ENCODE assay signal across 1 cellular context in the genomic region with DNA sequence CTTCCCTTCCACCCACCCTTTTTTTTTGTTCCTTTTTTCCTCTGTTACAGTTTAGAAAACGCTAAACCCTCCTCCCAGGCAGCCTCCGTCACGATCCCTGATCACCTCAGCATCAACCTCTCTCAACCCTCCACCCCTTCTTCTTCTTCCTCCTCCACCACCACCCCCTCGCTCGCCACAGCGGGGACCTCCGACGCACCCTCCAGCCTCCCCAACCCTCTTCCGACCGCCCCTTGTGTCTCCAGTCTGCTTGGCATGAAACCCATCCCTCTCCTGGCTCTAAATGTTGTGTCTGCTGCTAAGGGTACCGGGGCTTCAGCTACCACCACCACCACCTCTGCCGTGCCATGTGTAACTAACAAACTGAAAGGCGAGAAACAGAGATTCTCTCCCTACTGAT.
TF ChIP-seq lines count a peak whose summit lies in the region.

No MANE protein-coding gene starts in this region.

TF ChIP-seq in GM12878, 131 proteins besides CTCF, POLR2A, EP300 and RAD21:
- TF ChIP-seq, protein P1, sequence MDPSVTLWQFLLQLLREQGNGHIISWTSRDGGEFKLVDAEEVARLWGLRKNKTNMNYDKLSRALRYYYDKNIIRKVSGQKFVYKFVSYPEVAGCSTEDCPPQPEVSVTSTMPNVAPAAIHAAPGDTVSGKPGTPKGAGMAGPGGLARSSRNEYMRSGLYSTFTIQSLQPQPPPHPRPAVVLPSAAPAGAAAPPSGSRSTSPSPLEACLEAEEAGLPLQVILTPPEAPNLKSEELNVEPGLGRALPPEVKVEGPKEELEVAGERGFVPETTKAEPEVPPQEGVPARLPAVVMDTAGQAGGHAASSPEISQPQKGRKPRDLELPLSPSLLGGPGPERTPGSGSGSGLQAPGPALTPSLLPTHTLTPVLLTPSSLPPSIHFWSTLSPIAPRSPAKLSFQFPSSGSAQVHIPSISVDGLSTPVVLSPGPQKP (IDR thresholded peaks at IDR 0.05; ENCODE audit: low read depth, low read length): no peak
- TF ChIP-seq POLR2AphosphoS5 (IDR thresholded peaks at IDR 0.05; ENCODE audit: low read length) (0 out of 2 replicates have a peak, but pooled peaks have one; percentile 47), HDGF (IDR thresholded peaks at IDR 0.05) (0 out of 2 replicates have a peak, but pooled peaks have one; percentile 35), ZNF217 (IDR thresholded peaks at IDR 0.05) (no peak)
TF ChIP-seq in GM12878: peak in this region for 2.
